ENCODE assay signal across 18 cellular contexts in the genomic region with DNA sequence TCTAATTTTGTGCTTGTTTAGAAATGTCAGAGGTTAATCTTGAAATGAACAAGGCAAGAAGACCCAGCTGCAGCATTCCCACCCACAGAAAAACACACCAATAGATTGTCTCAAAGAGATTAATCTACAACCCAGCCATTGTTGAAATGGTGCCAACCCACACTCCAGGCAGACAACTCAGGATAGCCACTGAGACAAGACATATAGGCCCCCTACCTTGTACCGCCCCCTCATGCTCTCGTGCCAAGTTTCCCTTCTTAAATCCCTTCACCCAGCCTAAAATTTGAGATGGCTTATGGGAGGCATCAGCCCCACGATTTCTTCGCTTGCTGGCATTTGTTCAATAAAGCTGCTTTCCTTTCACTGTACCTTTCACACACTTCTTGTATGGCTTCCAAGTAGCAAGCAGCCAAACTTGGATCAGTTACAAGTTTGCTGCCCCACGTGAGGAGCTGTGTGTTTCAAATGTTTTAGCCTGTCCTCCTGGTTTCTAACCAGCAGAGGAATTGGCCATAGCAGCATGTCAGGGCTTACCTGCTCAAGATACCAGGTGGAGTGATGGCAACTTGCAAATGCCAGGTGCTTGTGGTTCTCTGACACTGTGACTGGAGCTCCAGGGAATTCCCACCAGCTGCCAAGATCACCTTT.
A peak's percentile ranks its signal among the peaks of the same experiment; 100 is the strongest.
DNase-seq lines count a peak whose midpoint lies in the region; TF ChIP-seq lines count a peak whose summit lies in the region.
"Had no signal": no experiment of that assay in that cellular context is flagged by ENCODE, and none has a peak within 500 bp of the region (broad histone marks: within the 10 kb centered on the region; RNA-seq: fewer than 3 reads in every experiment).

No MANE protein-coding gene starts in this region.

- no peak overlapping the region for H2AK5ac ChIP-seq in neuronal stem cell (ENCODE audit: low read depth, low read length)

- no peak overlapping the region for H3K4ac ChIP-seq in neuronal stem cell (ENCODE audit: low read length)

- no peak overlapping the region for H2AFZ ChIP-seq in neuronal stem cell (ENCODE audit: low read length)

- H3K4me1 ChIP-seq in thyroid gland (no peaks in the 10 kb centered on the region), neuronal stem cell (ENCODE audit: control insufficient read depth in 2 of 2, insufficient read depth in 1 of 2, low read depth in 1 of 2, low read length in 2 of 2) (peaks cover 0 to 5% of the 10 kb centered on the region in 2 donors)
- H3K4me1 ChIP-seq: BLaER1 had no signal

- no peak overlapping the region for H3K4me2 ChIP-seq in neuronal stem cell (ENCODE audit: insufficient read depth, low read length, poor library complexity, severe bottlenecking)
- H3K4me2 ChIP-seq: BLaER1 had no signal

- no peak overlapping the region for H3K9ac ChIP-seq in neuronal stem cell (ENCODE audit: low read depth, low read length, poor library complexity)
- H3K9ac ChIP-seq: BLaER1 had no signal

- no peak overlapping the region for H2BK120ac ChIP-seq in neuronal stem cell (ENCODE audit: low read depth, low read length)

- H3K27ac ChIP-seq in thyroid gland: no peak overlapping the region
- no peak overlapping the region for H3K27ac ChIP-seq in neuronal stem cell (replicated peaks; ENCODE audit: low read length)
- H3K27ac ChIP-seq: BLaER1 had no signal

- TF ChIP-seq POLR2A in thyroid gland (IDR thresholded peaks at IDR 0.05): no peak

- no peak for TF ChIP-seq CTCF in thyroid gland (IDR thresholded peaks at IDR 0.05)

- H4K91ac ChIP-seq in neuronal stem cell (ENCODE audit: low read depth, low read length, poor library complexity): no peak overlapping the region

- DNase-seq in DMS 273 (lab: John Stamatoyannopoulos, UW; ENCODE audit: unreplicated experiment): peak; percentile 60
- DNase-seq in DMS 273 treated with DMSO at 0.1 percent for 48 hours (lab: John Stamatoyannopoulos, UW): no peak
- DNase-seq in astrocyte of the hippocampus (ENCODE audit: low read depth, low spot score): peak; percentile 55
- DNase-seq in kidney tubule cell (ENCODE audit: low spot score): peak; percentile 3
- peak; percentile 27 to 48 for DNase-seq in thyroid gland
- no peak for DNase-seq in islet precursor cell
- DNase-seq in dedifferentiated amniotic fluid mesenchymal stem cell (ENCODE audit: extremely low spot score): no peak
- DNase-seq in neuronal stem cell (ENCODE audit: low spot score): no peak
- DNase-seq: 8988T; activated CD4-positive, alpha-beta T cell treated with anti-CD3 and anti-CD28 coated beads, Interleukin-2, amount 50 U/mL, for 4 hours; effector CD8-positive, alpha-beta T cell; H9; left colon; occipital lobe; stimulated activated CD4-positive, alpha-beta T cell treated with anti-CD3 and anti-CD28 coated beads, Interleukin-2, amount 100 ng/mL, for 48 hours; T-cell had no signal

- H2BK5ac ChIP-seq in neuronal stem cell (ENCODE audit: low read length): no peak overlapping the region

- no peaks in the 10 kb centered on the region for H3K27me3 ChIP-seq in thyroid gland
- no peaks in the 10 kb centered on the region for H3K27me3 ChIP-seq in neuronal stem cell (ENCODE audit: control insufficient read depth in 3 of 3, insufficient read depth in 3 of 3, low read depth in 1 of 3, low read length in 3 of 3)
- H3K27me3 ChIP-seq: BLaER1 had no signal

- H3K36me3 ChIP-seq in thyroid gland: no peaks in the 10 kb centered on the region
- no peaks in the 10 kb centered on the region for H3K36me3 ChIP-seq in neuronal stem cell (replicated peaks in 1 of 2; ENCODE audit: control insufficient read depth in 2 of 2, insufficient read depth in 2 of 2, low read length in 2 of 2)
- H3K36me3 ChIP-seq: BLaER1 had no signal

- no peak overlapping the region for H3K18ac ChIP-seq in neuronal stem cell (ENCODE audit: low read length)

- WGBS in thyroid gland, 2 donors: 10 to 35% methylated on average over 5 of the region's 5 CpGs
- WGBS in neuronal stem cell (ENCODE audit: extremely low coverage in 2 of 2, insufficient read length in 2 of 2, insufficient replicate concordance in 1 of 2), 2 donors: no CpG with 5 or more reads among the region's 5 CpGs

- no peak overlapping the region for H2BK12ac ChIP-seq in neuronal stem cell (ENCODE audit: low read length)

- no peaks in the 10 kb centered on the region for H3K79me1 ChIP-seq in neuronal stem cell (ENCODE audit: low read depth, low read length)

- no peak overlapping the region for H3K23ac ChIP-seq in neuronal stem cell (ENCODE audit: low read depth, low read length, poor library complexity)

- intact Hi-C loops in thyroid gland (cut with DNase I): no loop called here

- H3K9me3 ChIP-seq in thyroid gland (no peaks in the 10 kb centered on the region), neuronal stem cell (replicated peaks in 1 of 2; ENCODE audit: control insufficient read depth in 2 of 2, insufficient read depth in 1 of 2, low read depth in 1 of 2, low read length in 2 of 2) (no peaks in the 10 kb centered on the region)
- H3K9me3 ChIP-seq: mucosa of descending colon had no signal

- H4K8ac ChIP-seq in neuronal stem cell (ENCODE audit: low read depth, low read length): no peak overlapping the region

- H3K14ac ChIP-seq in neuronal stem cell (ENCODE audit: low read length): no peak overlapping the region

- H3K4me3 ChIP-seq in thyroid gland (replicated peaks in 1 of 3): no peak overlapping the region
- no peak overlapping the region for H3K4me3 ChIP-seq in neuronal stem cell (ENCODE audit: low read length in 2 of 2)
- H3K4me3 ChIP-seq: BLaER1, mucosa of descending colon had no signal

- H2BK15ac ChIP-seq in neuronal stem cell (ENCODE audit: low read length): no peak overlapping the region

Comparison
In these comparisons a context has a peak if more than half of its experiments do, and no peak if none do; other contexts are left out.
1. DNase-seq: peak in DMS 273 (single experiment), astrocyte of the hippocampus (single experiment), kidney tubule cell (single experiment) and thyroid gland (2 of 2); none in DMS 273 treated with DMSO at 0.1 percent for 48 hours (single experiment), islet precursor cell (single experiment), dedifferentiated amniotic fluid mesenchymal stem cell (single experiment) and neuronal stem cell (single experiment).